10 cellular contexts compared by ENCODE assay signal in genomic region chr10:5809541-5810154, GRCh38. TPM values are rescaled to one million over a fixed set of nuclear protein-coding genes. Genes with fewer than 3 reads are reported as not detected.
DNase-seq lines count a peak whose midpoint lies in the region; ATAC-seq and TF ChIP-seq lines count a peak whose summit lies in the region.
"Had no signal": no experiment of that assay in that cellular context is flagged by ENCODE, and none has a peak within 500 bp of the region (broad histone marks: within the 10 kb centered on the region; RNA-seq: fewer than 3 reads in every experiment).

No MANE protein-coding gene starts in this region.

- H4K20me1 ChIP-seq in PC-9 (ENCODE audit: insufficient read depth) = peaks cover 44% of the 10 kb centered on the region

- H3K9me2 ChIP-seq in PC-9 (ENCODE audit: insufficient read depth) = no peaks in the 10 kb centered on the region

- H3K36me3 Mint-ChIP-seq in endothelial cell (ENCODE audit: low read depth, unreplicated experiment) (peaks cover 4% of the 10 kb centered on the region), progenitor cell of endocrine pancreas (ENCODE audit: insufficient read depth) (peaks cover 11% of the 10 kb centered on the region)

- H3K9me3 Mint-ChIP-seq in endothelial cell (ENCODE audit: unreplicated experiment) (no peaks in the 10 kb centered on the region), progenitor cell of endocrine pancreas (ENCODE audit: low read depth) (no peaks in the 10 kb centered on the region)

- H3K27ac Mint-ChIP-seq in endothelial cell (ENCODE audit: unreplicated experiment) = peak overlapping the region; percentile 33
- H3K27ac Mint-ChIP-seq in progenitor cell of endocrine pancreas = peak overlapping the region; percentile 65

- POLR2A ChIA-PET in PC-9 (lab: Charles Lee; ENCODE audit: unreplicated experiment) = no interaction called here

- TF ChIP-seq CTCF in PC-9 (conservative IDR thresholded peaks at IDR 0.05) (no peak), endothelial cell (IDR thresholded peaks at IDR 0.05; ENCODE audit: unreplicated experiment) (no peak), progenitor cell of endocrine pancreas (IDR thresholded peaks at IDR 0.05; ENCODE audit: unreplicated experiment) (no peak)

- H2AFZ ChIP-seq in PC-9 = no peak overlapping the region
- H2AFZ ChIP-seq: parathyroid adenoma had no signal

- H3K36me3 ChIP-seq in PC-9 (ENCODE audit: low read depth) = no peaks in the 10 kb centered on the region

- peak overlapping the region; percentile 95; the same call in 1 of the 2 replicates for H3K4me2 ChIP-seq in PC-9

- CTCF ChIA-PET in PC-9 (lab: Charles Lee) = no interaction called here

- peaks cover 22% of the 10 kb centered on the region for H3K4me1 ChIP-seq in PC-9 (replicated peaks; ENCODE audit: insufficient read depth)

- intact Hi-C loops in PC-9 (cut with micrococcal nuclease; ENCODE audit: unreplicated experiment) (loop anchor here (5.0 kb wide), 1 partner anchor 78 kb away; the partner anchor contains the start of gene ANKRD16), left ventricle myocardium superior (cut with micrococcal nuclease) (no loop called here)

- no peaks in the 10 kb centered on the region for H3K27me3 ChIP-seq in PC-9 (ENCODE audit: insufficient read depth, low read depth)

- H3K4me1 Mint-ChIP-seq in endothelial cell (ENCODE audit: unreplicated experiment) (peaks cover 31% of the 10 kb centered on the region), progenitor cell of endocrine pancreas (ENCODE audit: low read depth) (peaks cover 46% of the 10 kb centered on the region)

- H3F3A ChIP-seq in PC-9 (ENCODE audit: insufficient read depth, low read depth) = peaks cover 7% of the 10 kb centered on the region

- H3K4me3 ChIP-seq in PC-9 = no peak overlapping the region; the same call in 1 of the 2 replicates

- peaks cover 3% of the 10 kb centered on the region for H3K27me3 Mint-ChIP-seq in endothelial cell (ENCODE audit: unreplicated experiment)
- no peaks in the 10 kb centered on the region for H3K27me3 Mint-ChIP-seq in progenitor cell of endocrine pancreas

- no TSS peak for BruUV-seq in PC-9 (replicated peaks; lab: Mats Ljungman, UMichigan)

- DNase-seq in PC-9 (no peak), endothelial cell (ENCODE audit: low spot score) (no peak), progenitor cell of endocrine pancreas (ENCODE audit: low spot score, unreplicated experiment) (no peak), NCI-H1048 (lab: John Stamatoyannopoulos, UW) (no peak), NCI-H446 treated with DMSO at 0.1 percent for 48 hours (lab: John Stamatoyannopoulos, UW) (no peak), left ventricle myocardium superior (no peak)
- DNase-seq: NCI-H1092 treated with DMSO at 0.1 percent for 48 hours; stimulated activated naive CD4-positive, alpha-beta T cell had no signal

- ATAC-seq in GM18519 (IDR thresholded peaks at IDR 0.05; ENCODE audit: low FRiP score, unreplicated experiment) (peak; percentile 29), left ventricle myocardium superior (no peak)

- peaks cover 93% of the 10 kb centered on the region for H3K79me2 ChIP-seq in PC-9 (ENCODE audit: low read depth)

- H3K4me3 Mint-ChIP-seq in endothelial cell (ENCODE audit: unreplicated experiment) (peak overlapping the region; percentile 32), progenitor cell of endocrine pancreas (ENCODE audit: low read depth) (peak overlapping the region; percentile 82)

- no peaks in the 10 kb centered on the region for H3K9me3 ChIP-seq in PC-9 (ENCODE audit: insufficient read depth, low read depth)

- H3K27ac ChIP-seq in PC-9 = no peak overlapping the region
- H3K27ac ChIP-seq: parathyroid adenoma had no signal

RNA-seq across cellular contexts. Expression of gene GDI2, which starts 3.6 kb away (rescaled TPM):
- 152 and 196 TPM in 2 replicates for total RNA-seq in PC-9 (2021)
- total RNA-seq in endothelial cell (ENCODE audit: unreplicated experiment) = 320 TPM
- total RNA-seq in progenitor cell of endocrine pancreas = 284 and 287 TPM in 2 replicates
- 107 TPM for total RNA-seq in left ventricle myocardium superior
